7 cellular contexts compared by ENCODE assay signal in the genomic region with DNA sequence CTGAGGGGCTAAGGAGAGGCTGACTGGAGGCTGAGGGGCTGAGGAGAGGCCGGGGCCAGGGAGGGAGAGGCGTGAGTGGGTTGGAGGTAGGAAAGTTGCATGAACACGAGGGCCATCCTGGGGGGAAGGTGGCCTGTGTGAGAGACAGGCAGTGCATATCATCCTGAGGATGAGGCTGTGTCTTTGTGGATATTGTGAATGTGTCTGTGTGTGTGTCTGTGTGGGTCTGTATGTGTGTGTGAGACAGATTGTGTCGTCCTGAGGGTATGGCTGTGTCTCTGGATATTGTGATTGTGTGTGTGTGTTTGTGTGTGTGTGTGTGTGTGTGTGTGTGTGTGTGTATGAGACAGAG. TPM values are rescaled to one million over a fixed set of nuclear protein-coding genes. Genes with fewer than 3 reads are reported as not detected.
DNase-seq lines count a peak whose midpoint lies in the region; FAIRE-seq and TF ChIP-seq lines count a peak whose summit lies in the region.

No MANE protein-coding gene starts in this region.

- DNase-seq in GM23248 (no peak), NT2/D1 (ENCODE audit: low read depth, low spot score) (no peak), osteocyte (ENCODE audit: extremely low spot score, unreplicated experiment) (no peak), H54 (ENCODE audit: insufficient read length, low spot score) (no peak), NK-92 (lab: John Stamatoyannopoulos, UW; ENCODE audit: unreplicated experiment) (no peak), NCI-H526 treated with DMSO at 0.1 percent for 48 hours (lab: John Stamatoyannopoulos, UW) (no peak)

- H3K4me1 ChIP-seq in GM23248 (ENCODE audit: insufficient read depth) (0 out of 2 replicates have a peak, but pooled peaks cover 4% of the 10 kb centered on the region), NT2/D1 (ENCODE audit: insufficient read depth, insufficient read length) (peaks cover 3% of the 10 kb centered on the region), esophagus (ENCODE audit: control insufficient read depth in 2 of 2, insufficient read depth in 2 of 2, low read length in 1 of 2) (peaks cover 6 to 11% of the 10 kb centered on the region in 2 donors)

- TF ChIP-seq POLR2A in H54 (IDR thresholded peaks at IDR 0.05; ENCODE audit: low read depth, low read length) = no peak

- H3K4me3 ChIP-seq in GM23248 = peak overlapping the region; percentile 89
- peak overlapping the region; percentile 94 for H3K4me3 ChIP-seq in NT2/D1 (ENCODE audit: insufficient read length, low read depth)
- peak overlapping the region; percentile 76 to 86 for H3K4me3 ChIP-seq in esophagus (ENCODE audit: low read depth in 1 of 2, low read length in 2 of 2)

- in situ Hi-C loops in GM23248 (cut with MboI) = no loop called here

- H3F3A ChIP-seq in GM23248 (ENCODE audit: insufficient read depth) = no peaks in the 10 kb centered on the region

- 0 out of 2 replicates have a peak, but pooled peaks cover 3% of the 10 kb centered on the region for H4K20me1 ChIP-seq in GM23248 (ENCODE audit: insufficient read depth)

- peak overlapping the region; percentile 85 for H3K27ac Mint-ChIP-seq in osteocyte (ENCODE audit: unreplicated experiment)

- H3K27ac ChIP-seq in GM23248 (no peak overlapping the region), esophagus (ENCODE audit: low read depth in 2 of 2, low read length in 1 of 2) (no peak overlapping the region)

- H3K27me3 ChIP-seq in GM23248 (replicated peaks; ENCODE audit: insufficient read depth) = no peaks in the 10 kb centered on the region
- no peaks in the 10 kb centered on the region for H3K27me3 ChIP-seq in NT2/D1 (ENCODE audit: insufficient read depth, insufficient read length)
- no peaks in the 10 kb centered on the region for H3K27me3 ChIP-seq in esophagus (ENCODE audit: control insufficient read depth in 1 of 2, insufficient read depth in 2 of 2, low read length in 2 of 2)

- peak overlapping the region; percentile 83 for H3K9ac ChIP-seq in GM23248
- H3K9ac ChIP-seq in NT2/D1 (ENCODE audit: insufficient read length, low read depth) = peak overlapping the region; percentile 95

- FAIRE-seq in H54 (lab: Jason Lieb, UNC) = no peak

- no peak for TF ChIP-seq CTCF in osteocyte (IDR thresholded peaks at IDR 0.05)

- peaks cover 41% of the 10 kb centered on the region for H3K9me3 Mint-ChIP-seq in osteocyte (ENCODE audit: unreplicated experiment)

- no peaks in the 10 kb centered on the region for H3K9me3 ChIP-seq in GM23248 (ENCODE audit: low read depth)
- H3K9me3 ChIP-seq in NT2/D1 (ENCODE audit: insufficient read depth, low read length) = no peaks in the 10 kb centered on the region
- H3K9me3 ChIP-seq in esophagus (ENCODE audit: control insufficient read depth in 2 of 2, insufficient read depth in 1 of 2, low read depth in 1 of 2, low read length in 1 of 2) = peaks cover 0 to 3% of the 10 kb centered on the region in 2 donors

- H3K36me3 ChIP-seq in GM23248 (ENCODE audit: low read depth) (0 out of 2 replicates have a peak, but pooled peaks cover 6% of the 10 kb centered on the region), NT2/D1 (ENCODE audit: insufficient read depth, insufficient read length, low read length) (peaks cover 18% of the 10 kb centered on the region), esophagus (ENCODE audit: control insufficient read depth in 2 of 2, insufficient read depth in 2 of 2, low read length in 1 of 2) (no peaks in the 10 kb centered on the region)

- WGBS in GM23248 (ENCODE audit: low coverage in 1 of 2, low lambda C conversion rate in 2 of 2, missing lambda C conversion rate in 2 of 2), 2 experiments = 0 to 2% methylated on average over 2 to 4 of the region's 4 CpGs
- 0 to 2% methylated on average over 4 of the region's 4 CpGs for WGBS in esophagus, 2 donors

- peaks cover 13% of the 10 kb centered on the region for H3K4me1 Mint-ChIP-seq in osteocyte (ENCODE audit: unreplicated experiment)

- peaks cover 48% of the 10 kb centered on the region for H3K79me2 ChIP-seq in GM23248 (ENCODE audit: insufficient read depth)

- peak overlapping the region; percentile 67 for H3K4me2 ChIP-seq in GM23248 (ENCODE audit: unreplicated experiment)

- H3K9me2 ChIP-seq in GM23248 (ENCODE audit: insufficient read depth) = no peaks in the 10 kb centered on the region

- H3K27me3 Mint-ChIP-seq in osteocyte (ENCODE audit: unreplicated experiment) = no peaks in the 10 kb centered on the region

- H2AFZ ChIP-seq in GM23248 = peak overlapping the region; percentile 88

- peak overlapping the region; percentile 89 for H3K4me3 Mint-ChIP-seq in osteocyte (ENCODE audit: unreplicated experiment)

- peaks cover 24% of the 10 kb centered on the region for H3K36me3 Mint-ChIP-seq in osteocyte (ENCODE audit: unreplicated experiment)

RNA-seq across cellular contexts. Expression of gene ZNF71, which starts 0.4 kb away (rescaled TPM):
- 3.4 and 7.9 TPM in 2 replicates for total RNA-seq in GM23248 (2014; rRNA removed; shearing (Covaris generic))
- polyA plus RNA-seq in GM23248 (2016; fragmentation: Nextera tagmentation; extraction: Ambion mirVana) (6.2 and 6.7 TPM in 2 replicates), esophagus (1 to 10 TPM; 1.3 to 1.9 TPM)
- total RNA-seq in osteocyte = 10.5 and 11.2 TPM in 2 replicates

RNA-seq across cellular contexts. Expression of gene ZNF470, which starts 28.3 kb away (rescaled TPM):
- 3.5 and 5.8 TPM in 2 replicates for total RNA-seq in GM23248 (2014; rRNA removed; shearing (Covaris generic))
- polyA plus RNA-seq in GM23248 (2016; fragmentation: Nextera tagmentation; extraction: Ambion mirVana) (3.4 and 3.5 TPM in 2 replicates), esophagus (1 to 10 TPM; 1.1 to 2.3 TPM)
- total RNA-seq in osteocyte = 3.4 and 4.4 TPM in 2 replicates

RNA-seq across cellular contexts. Expression of gene SMIM17, which starts 47.4 kb away (rescaled TPM):
- total RNA-seq in GM23248 (2014; rRNA removed; shearing (Covaris generic)) = 0.43 TPM in 1 of 2 replicates, not detected in the other
- polyA plus RNA-seq in GM23248 (2016; fragmentation: Nextera tagmentation; extraction: Ambion mirVana) (not detected in 2 replicates), esophagus (under 1 TPM in 1 of 2 donors, not detected in 1; 0.05 TPM)
- 0.32 and 0.57 TPM in 2 replicates for total RNA-seq in osteocyte

RNA-seq across cellular contexts. Expression of gene ZFP28, which starts 56.8 kb away (rescaled TPM):
- total RNA-seq in GM23248 (2014; rRNA removed; shearing (Covaris generic)) = 5.1 and 5.6 TPM in 2 replicates
- polyA plus RNA-seq in GM23248 (2016; fragmentation: Nextera tagmentation; extraction: Ambion mirVana) = 5.8 and 7.1 TPM in 2 replicates
- 1 to 10 TPM; 1.8 to 2.6 TPM for polyA plus RNA-seq in esophagus
- 7.8 and 11.3 TPM in 2 replicates for total RNA-seq in osteocyte
